ENCODE assay signal across 29 cellular contexts in the genomic region with DNA sequence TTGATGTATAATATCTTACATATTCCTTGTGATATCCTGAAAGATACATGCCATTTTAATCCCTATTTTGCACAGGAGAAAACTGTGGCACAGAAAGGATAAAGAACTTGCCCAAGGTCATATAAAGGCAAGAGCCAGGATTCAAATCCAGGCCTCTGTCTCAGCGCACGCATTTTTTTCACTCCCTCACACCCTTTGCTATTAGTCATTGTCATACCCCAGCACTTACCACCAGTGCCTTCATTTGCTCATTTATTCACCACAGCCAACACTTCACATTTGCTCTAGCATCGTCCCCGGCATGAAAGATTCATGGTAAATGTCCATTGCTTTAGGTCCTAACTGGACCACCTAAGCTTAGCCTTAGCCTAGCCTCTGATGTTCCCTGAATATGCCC. TPM values are rescaled to one million over a fixed set of nuclear protein-coding genes. Genes with fewer than 3 reads are reported as not detected.
DNase-seq lines count a peak whose midpoint lies in the region; ATAC-seq, FAIRE-seq and TF ChIP-seq lines count a peak whose summit lies in the region.
"Had no signal": no experiment of that assay in that cellular context is flagged by ENCODE, and none has a peak within 500 bp of the region (broad histone marks: within the 10 kb centered on the region; RNA-seq: fewer than 3 reads in every experiment).

No MANE protein-coding gene starts in this region.

- H4K20me1 ChIP-seq in SK-N-SH (ENCODE audit: insufficient read depth) (peaks cover 10% of the 10 kb centered on the region), keratinocyte (ENCODE audit: control insufficient read depth, extremely low read depth, insufficient read depth, low read length) (no peaks in the 10 kb centered on the region)

- no peak for TF ChIP-seq RAD21 in SK-N-SH (IDR thresholded peaks at IDR 0.05; ENCODE audit: low read length)

- no peaks in the 10 kb centered on the region for H3K9me2 ChIP-seq in SK-N-SH

- no peaks in the 10 kb centered on the region; the same call in 1 of the 2 replicates for H3K79me2 ChIP-seq in SK-N-SH (ENCODE audit: insufficient read depth)
- H3K79me2 ChIP-seq in keratinocyte (ENCODE audit: control insufficient read depth, insufficient read depth, low read length): no peaks in the 10 kb centered on the region

- CTCF ChIA-PET in SK-N-SH (lab: Yijun Ruan, JAX): interaction anchor here (1.0 to 42.0 kb wide), 7 partner anchors 11 to 256 kb away, joined by 4 to 1768 read pairs (median 12); partner anchors contain the start of genes STRIP1 and UBL4B

- no peak for TF ChIP-seq POLR2A in suprapubic skin (IDR thresholded peaks at IDR 0.05)

- peaks cover 37 to 62% of the 10 kb centered on the region in 2 experiments for H3K36me3 ChIP-seq in SK-N-SH (replicated peaks in 1 of 2; ENCODE audit: control insufficient read depth in 1 of 2, insufficient read depth in 2 of 2, low read length in 1 of 2)
- H3K36me3 ChIP-seq in colonic mucosa: peaks cover 17% of the 10 kb centered on the region
- peaks cover 31 to 59% of the 10 kb centered on the region in 2 experiments for H3K36me3 ChIP-seq in keratinocyte (ENCODE audit: control insufficient read depth in 2 of 2, extremely low read depth in 1 of 2, insufficient read depth in 2 of 2, low read length in 2 of 2)
- peaks cover 62% of the 10 kb centered on the region for H3K36me3 ChIP-seq in suprapubic skin

- peaks cover 8% of the 10 kb centered on the region for H3K9me1 ChIP-seq in keratinocyte (ENCODE audit: control insufficient read depth, extremely low read depth, insufficient read depth, low read length)

- no peaks in the 10 kb centered on the region for H3K9me3 ChIP-seq in SK-N-SH
- H3K9me3 ChIP-seq in colonic mucosa: no peaks in the 10 kb centered on the region
- no peaks in the 10 kb centered on the region for H3K9me3 ChIP-seq in keratinocyte (ENCODE audit: control insufficient read depth, low read depth, low read length)
- no peaks in the 10 kb centered on the region for H3K9me3 ChIP-seq in suprapubic skin
- H3K9me3 ChIP-seq: BLaER1, breast epithelium, Caco-2, lower lobe of right lung, neutrophil had no signal

- TF ChIP-seq CTCF in SK-N-SH (IDR thresholded peaks at IDR 0.05) (no peak), colonic mucosa (IDR thresholded peaks at IDR 0.05) (no peak), keratinocyte (optimal IDR thresholded peaks at IDR 0.05 in 1 of 3, IDR thresholded peaks at IDR 0.05 in 1 of 3, conservative IDR thresholded peaks at IDR 0.05 in 1 of 3; ENCODE audit: extremely low read depth in 1 of 3, insufficient read depth in 2 of 3, low read length in 3 of 3) (no peak), suprapubic skin (IDR thresholded peaks at IDR 0.05) (no peak), dorsolateral prefrontal cortex (IDR thresholded peaks at IDR 0.05 in 54 of 56, conservative IDR thresholded peaks at IDR 0.05 in 2 of 56; ENCODE audit: low read depth in 1 of 56, partially characterized antibody in 56 of 56) (no peak)

- ATAC-seq in SK-N-SH treated with all-trans-retinoic acid at 6 μM for 48 hours: no peak
- no peak for ATAC-seq in GM19452 (IDR thresholded peaks at IDR 0.05; ENCODE audit: unreplicated experiment)
- ATAC-seq: lower lobe of right lung had no signal

- H2AFZ ChIP-seq in SK-N-SH (ENCODE audit: low read depth): no peak overlapping the region
- H2AFZ ChIP-seq in keratinocyte (ENCODE audit: control insufficient read depth, low read length): no peak overlapping the region

- POLR2A ChIA-PET in SK-N-SH (lab: Yijun Ruan, JAX): interaction anchor here (1.1 kb wide), 1 partner anchor 35 kb away, joined by 4 read pairs; no protein-coding TSS in a partner anchor

- no peak for TF ChIP-seq EP300 in SK-N-SH (IDR thresholded peaks at IDR 0.05; ENCODE audit: borderline replicate concordance in 1 of 2, low read depth in 1 of 2, low read length in 1 of 2)
- no peak for TF ChIP-seq EP300 in suprapubic skin (IDR thresholded peaks at IDR 0.05)

- FAIRE-seq in keratinocyte (lab: Jason Lieb, UNC): peak; percentile 29
- FAIRE-seq: endometrium, frontal cortex had no signal

- peaks cover 42% of the 10 kb centered on the region for H3F3A ChIP-seq in SK-N-SH (replicated peaks; ENCODE audit: insufficient read depth)

- DNase-seq in SK-N-SH: no peak
- no peak for DNase-seq in colonic mucosa
- DNase-seq in keratinocyte (ENCODE audit: low read depth, low spot score): no peak
- no peak for DNase-seq in suprapubic skin (ENCODE audit: low spot score in 2 of 2)
- DNase-seq in NCI-H345 (lab: John Stamatoyannopoulos, UW): no peak
- no peak for DNase-seq in dorsolateral prefrontal cortex
- DNase-seq: activated CD4-positive, alpha-beta T cell treated with anti-CD3 and anti-CD28 coated beads, Interleukin-2, amount 50 U/mL, for 4 hours; activated CD8-positive, alpha-beta memory T cell treated with anti-CD3 and anti-CD28 coated beads, Interleukin-2, amount 50 U/mL, for 48 hours; Caco-2; cortex of kidney; DND-41; H7; hypothalamus; lower lobe of right lung; MM.1S; NCI-H1417 treated with DMSO at 0.1 percent for 48 hours; NCI-H524; stimulated activated CD4-positive, alpha-beta T cell treated with anti-CD3 and anti-CD28 coated beads, Interleukin-4, amount 100 ng/mL, for 24 hours; trophoblast cell; WERI-Rb-1 had no signal

- dilution Hi-C loops in keratinocyte (cut with MboI; ENCODE audit: extremely low pct_ligation_motif_present, low sequenced_read_pairs): no loop called here

- 70% methylated on average over 4 of the region's 4 CpGs for WGBS in SK-N-SH (ENCODE audit: low lambda C conversion rate)
- WGBS in suprapubic skin: 46% methylated on average over 4 of the region's 4 CpGs

- H3K9ac ChIP-seq in SK-N-SH: peak overlapping the region; percentile 34; the same call in 1 of the 2 replicates
- no peak overlapping the region for H3K9ac ChIP-seq in colonic mucosa (ENCODE audit: low read depth in 2 of 2, low read length in 2 of 2)
- H3K9ac ChIP-seq in keratinocyte (ENCODE audit: control insufficient read depth, extremely low read depth, insufficient read depth, low read length): no peak overlapping the region
- H3K9ac ChIP-seq: BLaER1 had no signal

- H3K27me3 ChIP-seq in SK-N-SH (ENCODE audit: insufficient read depth): no peaks in the 10 kb centered on the region
- H3K27me3 ChIP-seq in colonic mucosa: no peaks in the 10 kb centered on the region
- no peaks in the 10 kb centered on the region for H3K27me3 ChIP-seq in keratinocyte (ENCODE audit: control insufficient read depth, extremely low read depth, insufficient read depth, low read length)
- no peaks in the 10 kb centered on the region for H3K27me3 ChIP-seq in suprapubic skin
- no peaks in the 10 kb centered on the region for H3K27me3 ChIP-seq in dorsolateral prefrontal cortex
- H3K27me3 ChIP-seq: BLaER1, breast epithelium, neutrophil had no signal

- H3K4me3 ChIP-seq in SK-N-SH (ENCODE audit: low read depth in 2 of 2, low read length in 1 of 2): no peak overlapping the region
- H3K4me3 ChIP-seq in colonic mucosa: no peak overlapping the region
- H3K4me3 ChIP-seq in keratinocyte (ENCODE audit: control insufficient read depth in 2 of 3, extremely low read depth in 1 of 3, insufficient read depth in 2 of 3, low read depth in 1 of 3, low read length in 3 of 3): no peak overlapping the region
- no peak overlapping the region for H3K4me3 ChIP-seq in suprapubic skin
- H3K4me3 ChIP-seq in dorsolateral prefrontal cortex: no peak overlapping the region
- H3K4me3 ChIP-seq: BLaER1, breast epithelium, lower lobe of right lung had no signal

- H3K4me1 ChIP-seq in SK-N-SH (ENCODE audit: control insufficient read depth in 1 of 2, insufficient read depth in 2 of 2, low read depth in 1 of 2, low read length in 1 of 2): peaks cover 54 to 78% of the 10 kb centered on the region in 2 experiments
- no peaks in the 10 kb centered on the region for H3K4me1 ChIP-seq in colonic mucosa
- H3K4me1 ChIP-seq in keratinocyte (ENCODE audit: control insufficient read depth, extremely low read depth, insufficient read depth, low read length): peaks cover 30% of the 10 kb centered on the region
- H3K4me1 ChIP-seq in suprapubic skin: peaks cover 28% of the 10 kb centered on the region
- H3K4me1 ChIP-seq: Caco-2 had no signal

- H3K4me2 ChIP-seq in SK-N-SH (peak overlapping the region; percentile 52; the same call in 1 of the 2 replicates), keratinocyte (ENCODE audit: control insufficient read depth, extremely low read depth, insufficient read depth, low read depth, low read length) (peak overlapping the region; percentile 59)
- H3K4me2 ChIP-seq: BLaER1 had no signal

- peak overlapping the region; percentile 71 to 93 for H3K27ac ChIP-seq in SK-N-SH (ENCODE audit: low read depth in 2 of 2, low read length in 1 of 2)
- H3K27ac ChIP-seq in colonic mucosa: peak overlapping the region; percentile 12
- peak overlapping the region; percentile 68 for H3K27ac ChIP-seq in keratinocyte (ENCODE audit: control insufficient read depth, insufficient read depth, low read length)
- peak overlapping the region; percentile 43 for H3K27ac ChIP-seq in suprapubic skin
- H3K27ac ChIP-seq in dorsolateral prefrontal cortex: peak overlapping the region in 2 of 59 donors; percentile 2 to 8
- H3K27ac ChIP-seq: 22Rv1, BLaER1, breast epithelium, lower lobe of right lung, neutrophil, WERI-Rb-1 had no signal

- intact Hi-C loops in colonic mucosa (cut with DNase I) (loop anchor here (2.0 kb wide), 1 partner anchor 49 kb away; no protein-coding TSS in a partner anchor), dorsolateral prefrontal cortex (cut with DNase I) (loop anchor here (5.0 to 10.0 kb wide), 3 partner anchors 46 to 409 kb away; partner anchors contain the start of gene RBM15 (in 1 of the 2))

RNA-seq across cellular contexts. Expression of gene ALX3, which starts 14.2 kb away (rescaled TPM):
- not detected in 2 replicates for polyA plus RNA-seq in SK-N-SH (2012; rRNA removed)
- not detected in 2 replicates for polyA plus RNA-seq in SK-N-SH (2012; cell fraction: cytosol; rRNA removed)
- polyA plus RNA-seq in SK-N-SH (2012; cell fraction: nucleus; rRNA removed): not detected in 2 replicates
- total RNA-seq in colonic mucosa: not detected
- not detected in 3 replicates for polyA plus RNA-seq in keratinocyte
- polyA plus RNA-seq in keratinocyte (2011; ENCODE audit: low read depth): not detected
- polyA plus RNA-seq in keratinocyte (2011; cell fraction: cytosol; rRNA removed): not detected in 2 replicates
- polyA plus RNA-seq in keratinocyte (2011; cell fraction: nucleus; rRNA removed): not detected in 2 replicates
- not detected in 2 replicates for polyA plus RNA-seq in keratinocyte (2012; ENCODE audit: low replicate concordance)
- not detected in 3 replicates for polyA minus RNA-seq in keratinocyte
- not detected for polyA minus RNA-seq in keratinocyte (2011; cell fraction: cytosol; rRNA and poly(A)+ RNA removed)
- not detected in 2 replicates for polyA minus RNA-seq in keratinocyte (2011; cell fraction: nucleus; rRNA and poly(A)+ RNA removed)
- under 1 TPM in 2 of 4 donors, not detected in 2; 0.49 to 0.60 TPM for total RNA-seq in suprapubic skin
- total RNA-seq in dorsolateral prefrontal cortex: 1 to 10 TPM in 33 of 120 experiments, under 1 TPM in 66, not detected in 21; 0.25 to 5.1 (median 0.78) TPM
- total RNA-seq: Caco-2, kidney epithelial cell, lower lobe of right lung had no signal

RNA-seq across cellular contexts. Expression of gene STRIP1, which starts 21.9 kb away (rescaled TPM):
- polyA plus RNA-seq in SK-N-SH (2012; rRNA removed) (34.6 and 46.3 TPM in 2 replicates), keratinocyte (24.6 to 31.8 TPM (median 28.9 TPM) in 3 replicates)
- 19.4 and 26.7 TPM in 2 replicates for polyA plus RNA-seq in SK-N-SH (2012; cell fraction: cytosol; rRNA removed)
- 103 and 120 TPM in 2 replicates for polyA plus RNA-seq in SK-N-SH (2012; cell fraction: nucleus; rRNA removed)
- total RNA-seq in colonic mucosa (10 to 100 TPM; 27.9 to 34.1 TPM), suprapubic skin (10 to 100 TPM; 43.0 to 71.0 (median 57.6) TPM), dorsolateral prefrontal cortex (10 to 100 TPM; 45.9 to 78.9 (median 61.2) TPM)
- 44.3 TPM for polyA plus RNA-seq in keratinocyte (2011; ENCODE audit: low read depth)
- polyA plus RNA-seq in keratinocyte (2011; cell fraction: cytosol; rRNA removed): 21.7 and 22.0 TPM in 2 replicates
- 69.0 and 72.7 TPM in 2 replicates for polyA plus RNA-seq in keratinocyte (2011; cell fraction: nucleus; rRNA removed)
- 20.3 and 21.5 TPM in 2 replicates for polyA plus RNA-seq in keratinocyte (2012; ENCODE audit: low replicate concordance)
- polyA minus RNA-seq in keratinocyte: 35.9 to 39.9 TPM (median 38.2 TPM) in 3 replicates
- polyA minus RNA-seq in keratinocyte (2011; cell fraction: cytosol; rRNA and poly(A)+ RNA removed): 17.8 TPM
- polyA minus RNA-seq in keratinocyte (2011; cell fraction: nucleus; rRNA and poly(A)+ RNA removed): 39.6 and 53.4 TPM in 2 replicates

RNA-seq across cellular contexts. Expression of gene UBL4B, which starts 56.0 kb away (rescaled TPM):
- polyA plus RNA-seq in SK-N-SH (2012; rRNA removed) (not detected in 2 replicates), keratinocyte (not detected in 3 replicates)
- polyA plus RNA-seq in SK-N-SH (2012; cell fraction: cytosol; rRNA removed): not detected in 2 replicates
- 0.06 TPM in 1 of 2 replicates, not detected in the other for polyA plus RNA-seq in SK-N-SH (2012; cell fraction: nucleus; rRNA removed)
- total RNA-seq in colonic mucosa (not detected), suprapubic skin (1 to 10 TPM in 2 of 4 donors, under 1 TPM in 1, not detected in 1; 0.48 to 1.8 (median 1.1) TPM), dorsolateral prefrontal cortex (1 to 10 TPM in 31 of 120 experiments, under 1 TPM in 53, not detected in 36; 0.28 to 5.6 (median 0.70) TPM)
- polyA plus RNA-seq in keratinocyte (2011; ENCODE audit: low read depth): not detected
- polyA plus RNA-seq in keratinocyte (2011; cell fraction: cytosol; rRNA removed): not detected in 2 replicates
- polyA plus RNA-seq in keratinocyte (2011; cell fraction: nucleus; rRNA removed): not detected in 2 replicates
- polyA plus RNA-seq in keratinocyte (2012; ENCODE audit: low replicate concordance): not detected in 2 replicates
- not detected in 3 replicates for polyA minus RNA-seq in keratinocyte
- polyA minus RNA-seq in keratinocyte (2011; cell fraction: cytosol; rRNA and poly(A)+ RNA removed): not detected
- not detected in 2 replicates for polyA minus RNA-seq in keratinocyte (2011; cell fraction: nucleus; rRNA and poly(A)+ RNA removed)
- total RNA-seq: Caco-2, H7, kidney epithelial cell, lower lobe of right lung had no signal
